ENCODE assay signal across 8 cellular contexts in the genomic region with DNA sequence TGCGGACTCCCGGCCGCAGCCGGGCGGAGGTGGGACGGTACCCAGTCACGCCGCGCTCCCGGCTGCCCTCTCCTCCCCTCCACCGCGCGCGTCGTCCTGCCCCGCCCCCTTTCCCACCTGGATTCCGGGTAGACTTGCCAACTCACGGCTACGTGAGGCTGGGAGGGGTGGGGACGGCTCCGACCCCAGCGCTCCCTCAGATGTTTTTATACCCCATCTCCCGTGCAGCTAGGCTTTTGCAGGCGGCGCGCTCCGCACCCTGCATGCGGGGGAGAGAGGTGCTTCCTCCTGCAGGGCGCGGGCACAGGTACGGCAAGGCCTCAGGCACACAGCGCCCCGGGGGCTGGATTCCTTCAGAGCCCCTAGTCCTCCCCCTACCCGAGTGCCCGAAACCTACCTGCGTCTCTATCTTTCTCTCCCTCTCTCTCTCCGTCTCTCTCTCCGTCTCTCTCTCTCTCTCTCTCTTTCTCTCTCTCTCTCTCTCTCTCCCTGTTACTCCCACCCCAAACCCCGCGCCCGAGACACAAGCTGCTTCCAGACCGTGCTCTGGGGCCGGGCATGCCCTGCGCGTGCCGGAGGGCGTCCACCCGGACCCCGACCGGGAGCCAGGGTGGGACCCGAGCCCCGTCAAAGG. TPM values are rescaled to one million over a fixed set of nuclear protein-coding genes. Genes with fewer than 3 reads are reported as not detected.
DNase-seq lines count a peak whose midpoint lies in the region; ATAC-seq, FAIRE-seq and TF ChIP-seq lines count a peak whose summit lies in the region.

No MANE protein-coding gene starts in this region.

- H3K9me3 Mint-ChIP-seq in CD8-positive, alpha-beta T cell: no peaks in the 10 kb centered on the region

- TF ChIP-seq POLR2A in GM12878 (IDR thresholded peaks at IDR 0.05; ENCODE audit: low read depth, low read length) (no peak), HepG2 (IDR thresholded peaks at IDR 0.05; ENCODE audit: insufficient read depth in 1 of 2, low read depth in 2 of 2, low read length in 2 of 2) (peak; percentile 67 to 87), thyroid gland (IDR thresholded peaks at IDR 0.05) (peak in 1 of 2 donors; percentile 29)

- POLR2A ChIA-PET in CD8-positive, alpha-beta T cell (lab: Charles Lee): interaction anchor here (0.9 to 3.3 kb wide), 6 partner anchors 10 to 91 kb away, joined by 3 to 19 read pairs (median 6); a partner anchor contains a TSS
- POLR2A ChIA-PET in GM12878 (lab: Charles Lee) (no interaction called here), HepG2 (lab: Yijun Ruan, JAX) (interaction anchor here (0.5 to 5.2 kb wide), 5 partner anchors 13 to 97 kb away, joined by 3 to 93 read pairs (median 5); a partner anchor contains a TSS)

- intact Hi-C loops in CD8-positive, alpha-beta T cell (cut with DNase I, micrococcal nuclease): loop anchor here (1.0 to 10.0 kb wide), 9 partner anchors 36 to 804 kb away; a partner anchor contains a TSS
- intact Hi-C loops in GM12878 (cut with micrococcal nuclease; ENCODE audit: unreplicated experiment) (no loop called here), HepG2 (cut with micrococcal nuclease; ENCODE audit: unreplicated experiment) (loop anchor here (5.0 to 10.0 kb wide), 3 partner anchors 54 to 74 kb away; a partner anchor contains a TSS), thyroid gland (cut with DNase I) (loop anchor here (10.0 kb wide), 2 partner anchors 52 to 282 kb away; a partner anchor contains a TSS)

- no peak for TF ChIP-seq RAD21 in GM12878 (IDR thresholded peaks at IDR 0.05; ENCODE audit: insufficient read depth, low read depth, low read length)
- TF ChIP-seq RAD21 in HepG2 (CRISPR knock-in tag; IDR thresholded peaks at IDR 0.05): peak; percentile 42; the same call in 1 of the 2 replicates

- H4K20me1 ChIP-seq in GM12878 (ENCODE audit: control insufficient read depth, insufficient read depth) (no peaks in the 10 kb centered on the region; the same call in 1 of the 2 replicates), HepG2 (ENCODE audit: insufficient read depth, low read length) (peaks cover 3% of the 10 kb centered on the region; the same call in 1 of the 2 replicates)

- H3K27ac ChIP-seq in CD8-positive, alpha-beta T cell (ENCODE audit: low read depth, low read length): peak overlapping the region; percentile 36
- H3K27ac ChIP-seq in GM12878 (ENCODE audit: control insufficient read depth, insufficient read depth) (no peak overlapping the region), HepG2 (ENCODE audit: extremely low read length, insufficient read depth, low read length) (peak overlapping the region; percentile 93), thyroid gland (peak overlapping the region; percentile 27 to 84 (median 54))

- in situ Hi-C loops in GM12878 (cut with MboI) (no loop called here), HepG2 (cut with HindIII; ENCODE audit: extremely low pct_ligation_motif_present, low pct_unique_long_range_greater_than_20kb) (loop anchor here (5.0 kb wide), 1 partner anchor 66 kb away; no protein-coding TSS in a partner anchor)

- H3K4me3 ChIP-seq in CD8-positive, alpha-beta T cell (ENCODE audit: low read depth, low read length): peak overlapping the region; percentile 69
- no peak overlapping the region; the same call in 1 of the 2 replicates for H3K4me3 ChIP-seq in GM12878
- H3K4me3 ChIP-seq in HepG2 (replicated peaks in 1 of 3; ENCODE audit: insufficient read depth in 1 of 3, low read depth in 2 of 3, low read length in 3 of 3): peak overlapping the region; percentile 67 to 88 (median 75)
- peak overlapping the region; percentile 11 to 54 (median 49) for H3K4me3 ChIP-seq in thyroid gland (replicated peaks in 1 of 3)

- ATAC-seq in CD8-positive, alpha-beta T cell: peak; percentile 30
- ATAC-seq in GM12878 (no peak), HepG2 (peak; percentile 31), HG02938 (IDR thresholded peaks at IDR 0.05; ENCODE audit: unreplicated experiment) (no peak), HG03442 (IDR thresholded peaks at IDR 0.05; ENCODE audit: unreplicated experiment) (no peak), HG03135 (IDR thresholded peaks at IDR 0.05; ENCODE audit: unreplicated experiment) (no peak)

- H3K4me1 ChIP-seq in CD8-positive, alpha-beta T cell (ENCODE audit: insufficient read depth, low read length): peaks cover 41% of the 10 kb centered on the region
- peaks cover 14% of the 10 kb centered on the region for H3K4me1 ChIP-seq in GM12878 (ENCODE audit: control insufficient read depth, insufficient read depth, low read length)
- H3K4me1 ChIP-seq in HepG2 (ENCODE audit: insufficient read depth, low read length): peaks cover 45% of the 10 kb centered on the region
- H3K4me1 ChIP-seq in thyroid gland: peaks cover 30 to 60% of the 10 kb centered on the region in 2 donors

- H3K9ac ChIP-seq in GM12878 (ENCODE audit: control insufficient read depth, insufficient read depth, low read length) (no peak overlapping the region), HepG2 (ENCODE audit: insufficient read depth, low read depth, low read length) (peak overlapping the region; percentile 89)

- H3K9me3 ChIP-seq in CD8-positive, alpha-beta T cell (ENCODE audit: low read length): no peaks in the 10 kb centered on the region
- H3K9me3 ChIP-seq in GM12878 (replicated peaks; ENCODE audit: control insufficient read depth, insufficient read depth, low read length) (no peaks in the 10 kb centered on the region), HepG2 (ENCODE audit: low read length) (no peaks in the 10 kb centered on the region), thyroid gland (no peaks in the 10 kb centered on the region)

- peaks cover 2% of the 10 kb centered on the region for H3K36me3 Mint-ChIP-seq in CD8-positive, alpha-beta T cell

- CTCF ChIA-PET in CD8-positive, alpha-beta T cell (lab: Charles Lee): interaction anchor here (0.9 to 1.3 kb wide), 2 partner anchors 72 to 100 kb away, joined by 3 to 7 read pairs; no protein-coding TSS in a partner anchor
- CTCF ChIA-PET in GM12878 (lab: Yijun Ruan, JAX) (no interaction called here), HepG2 (lab: Yijun Ruan, JAX; ENCODE audit: low intra/inter-chr PET ratio, low total read pairs) (no interaction called here)

- SMC1A ChIA-PET in GM12878 (lab: Charles Lee; ENCODE audit: uncharacterized antibody, unreplicated experiment): no interaction called here

- no peaks in the 10 kb centered on the region for H3K79me2 ChIP-seq in GM12878 (ENCODE audit: control insufficient read depth, insufficient read depth, low read length)
- peaks cover 12% of the 10 kb centered on the region for H3K79me2 ChIP-seq in HepG2 (ENCODE audit: insufficient read depth, low read length)

- peaks cover 3% of the 10 kb centered on the region for H3K27me3 ChIP-seq in CD8-positive, alpha-beta T cell (ENCODE audit: insufficient read depth, low read length)
- H3K27me3 ChIP-seq in GM12878 (replicated peaks in 1 of 2; ENCODE audit: control insufficient read depth in 2 of 2, insufficient read depth in 2 of 2, low read length in 1 of 2): peaks cover 13 to 20% of the 10 kb centered on the region in 2 experiments
- no peaks in the 10 kb centered on the region; a peak in 1 of 5 replicates for H3K27me3 ChIP-seq in HepG2 (ENCODE audit: control insufficient read depth in 1 of 2, insufficient read depth in 2 of 2, low read length in 2 of 2)
- H3K27me3 ChIP-seq in thyroid gland: no peaks in the 10 kb centered on the region

- H3K36me3 ChIP-seq in CD8-positive, alpha-beta T cell (ENCODE audit: insufficient read depth, low read length): no peaks in the 10 kb centered on the region
- no peaks in the 10 kb centered on the region for H3K36me3 ChIP-seq in GM12878 (ENCODE audit: control insufficient read depth in 2 of 2, insufficient read depth in 2 of 2, low read length in 1 of 2)
- H3K36me3 ChIP-seq in HepG2 (replicated peaks in 1 of 2; ENCODE audit: control insufficient read depth in 1 of 2, insufficient read depth in 2 of 2, low read length in 2 of 2): no peaks in the 10 kb centered on the region
- H3K36me3 ChIP-seq in thyroid gland: no peaks in the 10 kb centered on the region

- peaks cover 4% of the 10 kb centered on the region for H3K27me3 Mint-ChIP-seq in CD8-positive, alpha-beta T cell (ENCODE audit: low read depth)

- no TSS peak for BruUV-seq in GM12878 (replicated peaks; lab: Mats Ljungman, UMichigan)
- BruUV-seq in HepG2 (replicated peaks; lab: Mats Ljungman, UMichigan): TSS peak; percentile 79

- DNase-seq in CD8-positive, alpha-beta T cell: peak in 4 of 7 experiments; percentile 33 to 73 (median 56)
- DNase-seq in NCI-H226 (peak; percentile 33), GM12878 (ENCODE audit: low read depth, low spot score) (no peak), HepG2 (ENCODE audit: low spot score) (peak; percentile 60), thyroid gland (peak; percentile 55 to 58)

- TF ChIP-seq EP300 in GM12878 (IDR thresholded peaks at IDR 0.05; ENCODE audit: borderline replicate concordance in 1 of 2, control insufficient read depth in 1 of 2, low read depth in 2 of 2, low read length in 2 of 2) (no peak), HepG2 (IDR thresholded peaks at IDR 0.05; ENCODE audit: low read depth in 2 of 2, low read length in 2 of 2) (peak in 1 of 2 experiments; percentile 18; a peak in 1 of 4 replicates), HepG2 (CRISPR knock-in tag; IDR thresholded peaks at IDR 0.05; ENCODE audit: borderline replicate concordance) (no peak)

- H3K4me2 ChIP-seq in GM12878 (ENCODE audit: control insufficient read depth, insufficient read depth) (peak overlapping the region; percentile 63), HepG2 (ENCODE audit: low read depth, low read length) (peak overlapping the region; percentile 74)

- no peak for TF ChIP-seq CTCF in CD8-positive, alpha-beta T cell (IDR thresholded peaks at IDR 0.05)
- TF ChIP-seq CTCF in GM12878 (IDR thresholded peaks at IDR 0.05 in 2 of 3, conservative IDR thresholded peaks at IDR 0.05 in 1 of 3; ENCODE audit: control insufficient read depth in 2 of 3, extremely low read depth in 1 of 3, insufficient read depth in 1 of 3, low read depth in 3 of 3, low read length in 3 of 3): no peak
- no peak for TF ChIP-seq CTCF in HepG2 (CRISPR knock-in tag; IDR thresholded peaks at IDR 0.05)
- TF ChIP-seq CTCF in thyroid gland (IDR thresholded peaks at IDR 0.05): peak in 4 of 6 experiments; percentile 23 to 42 (median 30)

- no peak for FAIRE-seq in GM12878 (lab: Jason Lieb, UNC)
- no peak for FAIRE-seq in HepG2 (lab: Jason Lieb, UNC)

- RAD21 ChIA-PET in GM12878 (lab: Charles Lee; ENCODE audit: unreplicated experiment): no interaction called here

- peak overlapping the region; percentile 93 for H3K4me3 Mint-ChIP-seq in CD8-positive, alpha-beta T cell

- H3K27ac Mint-ChIP-seq in CD8-positive, alpha-beta T cell: peak overlapping the region; percentile 91

- H2AFZ ChIP-seq in GM12878 (ENCODE audit: control insufficient read depth, low read depth, low read length): no peak overlapping the region
- H2AFZ ChIP-seq in HepG2 (ENCODE audit: low read length): no peak overlapping the region

- 14% methylated on average over 41 of the region's 52 CpGs for WGBS in GM12878 (ENCODE audit: insufficient coverage, insufficient replicate concordance, low lambda C conversion rate, missing lambda C conversion rate)
- 1% methylated on average over 20 of the region's 52 CpGs for WGBS in HepG2 (ENCODE audit: low lambda C conversion rate)
- WGBS in thyroid gland, 2 donors: 1% methylated on average over 32 to 35 of the region's 52 CpGs

- H3K4me1 Mint-ChIP-seq in CD8-positive, alpha-beta T cell (ENCODE audit: low read depth): peaks cover 51% of the 10 kb centered on the region

RNA-seq across cellular contexts. Expression of a gene that starts 1.9 kb away (rescaled TPM):
- 1 to 10 TPM; 1.8 to 2.4 TPM for total RNA-seq in CD8-positive, alpha-beta T cell
- not detected in 2 replicates for total RNA-seq in GM12878 (2013; cell fraction: nucleolus; rRNA removed)
- total RNA-seq in GM12878 (2014; rRNA removed): 0.56 and 1.0 TPM in 2 replicates
- 0.46 and 0.58 TPM in 2 replicates for total RNA-seq in GM12878 (2014; rRNA removed; fragmentation: Illumina TruSeq; extraction: Trizol)
- 0.98 and 1.1 TPM in 2 replicates for total RNA-seq in GM12878 (2021)
- 0.25 TPM for polyA plus RNA-seq in GM12878 (2011; ENCODE audit: low read depth)
- not detected in 2 replicates for polyA plus RNA-seq in GM12878 (2011; rRNA removed)
- polyA plus RNA-seq in GM12878 (2011; cell fraction: cytosol; rRNA removed): 0.07 TPM in 1 of 2 replicates, not detected in the other
- polyA plus RNA-seq in GM12878 (2011; cell fraction: nucleus; rRNA removed): 0.09 and 0.19 TPM in 2 replicates
- polyA plus RNA-seq in GM12878 (2012): 0.39 and 1.6 TPM in 2 replicates
- polyA plus RNA-seq in GM12878 (2014; fragmentation: Illumina TruSeq; extraction: Trizol): 0.29 and 0.57 TPM in 2 replicates
- under 1 TPM; 0.13 to 0.19 TPM for polyA plus RNA-seq in GM12878 (2014; fragmentation: Nextera tagmentation; extraction: Ambion mirVana)
- 0.76 and 0.91 TPM in 2 replicates for polyA plus RNA-seq in GM12878 (2014; rRNA removed)
- under 1 TPM; 0.23 to 0.24 TPM for polyA plus RNA-seq in GM12878 (2016; fragmentation: Nextera tagmentation; extraction: Ambion mirVana)
- not detected in 2 replicates for polyA minus RNA-seq in GM12878 (2011; rRNA and poly(A)+ RNA removed)
- polyA minus RNA-seq in GM12878 (2011; cell fraction: cytosol; rRNA and poly(A)+ RNA removed): not detected in 2 replicates
- polyA minus RNA-seq in GM12878 (2011; cell fraction: nucleus; rRNA and poly(A)+ RNA removed): not detected in 2 replicates
- total RNA-seq in HepG2 (2016; rRNA removed; fragmentation: Illumina TruSeq; extraction: Trizol): 0.65 and 1.4 TPM in 2 replicates
- total RNA-seq in HepG2 (2016; cell fraction: cytosol; rRNA removed; fragmentation: Illumina TruSeq; extraction: Trizol; ENCODE audit: low read depth): 0.26 and 0.30 TPM in 2 replicates
- total RNA-seq in HepG2 (2016; cell fraction: insoluble cytoplasmic fraction; rRNA removed; fragmentation: Illumina TruSeq; extraction: Trizol): 1.0 and 1.1 TPM in 2 replicates
- 0.76 and 1.4 TPM in 2 replicates for total RNA-seq in HepG2 (2016; cell fraction: membrane; rRNA removed; fragmentation: Illumina TruSeq; extraction: Trizol)
- 1.7 and 2.0 TPM in 2 replicates for total RNA-seq in HepG2 (2016; cell fraction: nucleus; rRNA removed; fragmentation: Illumina TruSeq; extraction: Trizol)
- polyA plus RNA-seq in HepG2 (2011; rRNA removed): 10.1 and 12.8 TPM in 2 replicates
- polyA plus RNA-seq in HepG2 (2011; cell fraction: cytosol; rRNA removed): 12.7 and 12.9 TPM in 2 replicates
- 37.3 and 38.1 TPM in 2 replicates for polyA plus RNA-seq in HepG2 (2011; cell fraction: nucleus; rRNA removed)
- polyA plus RNA-seq in HepG2 (2012): 11.5 and 12.7 TPM in 2 replicates
- 0.15 and 0.27 TPM in 2 replicates for polyA plus RNA-seq in HepG2 (2016; cell fraction: cytosol; fragmentation: Illumina TruSeq; extraction: Trizol; ENCODE audit: low read depth)
- 0.72 and 0.85 TPM in 2 replicates for polyA plus RNA-seq in HepG2 (2016; cell fraction: insoluble cytoplasmic fraction; fragmentation: Illumina TruSeq; extraction: Trizol; ENCODE audit: low read depth)
- 0.63 and 0.68 TPM in 2 replicates for polyA plus RNA-seq in HepG2 (2016; cell fraction: membrane; fragmentation: Illumina TruSeq; extraction: Trizol; ENCODE audit: low read depth)
- polyA plus RNA-seq in HepG2 (2016; cell fraction: nucleus; fragmentation: Illumina TruSeq; extraction: Trizol; ENCODE audit: insufficient read depth, low read depth): 3.3 and 3.9 TPM in 2 replicates
- polyA minus RNA-seq in HepG2 (2011; rRNA and poly(A)+ RNA removed; ENCODE audit: low replicate concordance): 2.3 and 28.2 TPM in 2 replicates
- 13.6 and 16.1 TPM in 2 replicates for polyA minus RNA-seq in HepG2 (2011; cell fraction: cytosol; rRNA and poly(A)+ RNA removed)
- polyA minus RNA-seq in HepG2 (2011; cell fraction: nucleus; rRNA and poly(A)+ RNA removed): 7.7 and 9.6 TPM in 2 replicates
- total RNA-seq in thyroid gland: 10 to 100 TPM in 1 of 4 donors, 1 to 10 TPM in 3; 3.6 to 10.5 (median 3.9) TPM

Comparison
In these comparisons a context has a peak if more than half of its experiments do, and no peak if none do; other contexts are left out.
1. ATAC-seq: peak in CD8-positive, alpha-beta T cell (single experiment) and HepG2 (single experiment); none in GM12878 (single experiment), HG02938 (single experiment), HG03442 (single experiment) and HG03135 (single experiment).
2. CTCF ChIP-seq: peak in thyroid gland (4 of 6); none in CD8-positive, alpha-beta T cell (single experiment), GM12878 (0 of 3) and HepG2 (single experiment).